Comparison of ENCODE assay signal across 8 cellular contexts in the genomic region with DNA sequence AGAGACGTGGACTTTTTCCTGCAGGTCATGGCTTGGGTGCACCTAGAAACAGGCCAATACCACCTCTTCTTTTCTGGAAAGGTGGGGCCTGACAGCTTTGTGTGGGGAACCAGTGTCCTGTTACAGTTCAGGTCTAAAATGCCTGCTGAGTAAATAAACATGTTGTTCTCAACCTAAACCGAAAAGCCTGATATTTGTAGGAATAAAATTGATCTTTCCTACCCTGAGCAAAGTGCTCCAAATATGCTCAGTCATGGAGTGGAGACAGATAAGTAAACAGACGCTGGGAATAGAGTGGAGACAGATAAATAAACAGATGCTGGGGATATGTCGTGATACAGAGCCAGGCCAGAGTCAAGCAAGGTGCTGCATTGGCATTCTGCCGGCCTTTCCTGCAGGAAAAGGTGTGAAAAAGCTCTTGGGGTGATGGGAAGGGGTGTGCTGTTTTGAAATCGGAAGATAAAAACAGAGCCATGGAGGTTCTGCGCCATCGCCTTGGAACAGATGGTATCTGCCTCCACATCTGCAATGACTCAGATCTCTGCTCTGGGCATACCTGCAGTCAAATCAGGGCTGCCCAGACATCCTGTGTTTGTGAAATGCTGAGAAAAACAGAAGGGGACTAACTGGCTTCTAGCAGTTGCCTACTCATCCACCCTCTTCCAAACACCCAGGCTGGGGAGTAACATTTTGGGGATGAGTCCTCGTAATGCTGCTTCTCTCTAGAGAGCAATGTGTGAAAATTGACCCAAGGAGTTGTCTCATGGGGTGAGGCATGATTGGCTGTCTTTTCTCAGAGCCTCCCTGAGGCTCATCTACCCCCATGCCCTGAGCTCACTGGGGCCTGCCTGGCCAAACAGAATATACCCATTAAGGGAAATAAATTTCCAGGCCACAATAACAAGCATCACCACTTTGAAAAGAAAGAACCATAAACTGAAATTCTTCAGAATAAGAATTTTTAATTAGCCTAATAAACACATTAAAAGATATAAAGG. TPM values are rescaled to one million over a fixed set of nuclear protein-coding genes. Genes with fewer than 3 reads are reported as not detected.
A peak's percentile ranks its signal among the peaks of the same experiment; 100 is the strongest.
DNase-seq lines count a peak whose midpoint lies in the region; ATAC-seq and TF ChIP-seq lines count a peak whose summit lies in the region.

No MANE protein-coding gene starts in this region.

- H3K27me3 ChIP-seq in BLaER1 treated with 17β-estradiol and CSF1 and Interleukin-3, amounts not matched to agents 10 nM and 100 nM: no peaks in the 10 kb centered on the region
- H3K27me3 ChIP-seq in lower lobe of right lung (ENCODE audit: low read depth) (no peaks in the 10 kb centered on the region), tibial artery (no peaks in the 10 kb centered on the region)

- TF ChIP-seq CTCF in chondrocyte (IDR thresholded peaks at IDR 0.05) (no peak), lower lobe of right lung (IDR thresholded peaks at IDR 0.05) (no peak), tibial artery (IDR thresholded peaks at IDR 0.05) (no peak)

- no peak overlapping the region for H3K27ac ChIP-seq in BLaER1 treated with 17β-estradiol and CSF1 and Interleukin-3, amounts not matched to agents 10 nM and 100 nM
- H3K27ac ChIP-seq in lower lobe of right lung: no peak overlapping the region
- H3K27ac ChIP-seq in tibial artery: no peak overlapping the region

- H3K27me3 Mint-ChIP-seq in chondrocyte (ENCODE audit: low read depth): no peaks in the 10 kb centered on the region

- H3K4me3 Mint-ChIP-seq in chondrocyte (ENCODE audit: unreplicated experiment): no peak overlapping the region

- no peaks in the 10 kb centered on the region for H3K9me3 ChIP-seq in BLaER1 treated with 17β-estradiol and CSF1 and Interleukin-3, amounts not matched to agents 10 nM and 100 nM (replicated peaks in 1 of 11)
- H3K9me3 ChIP-seq in lower lobe of right lung (no peaks in the 10 kb centered on the region), tibial artery (no peaks in the 10 kb centered on the region)

- H4K20me1 ChIP-seq in BLaER1 treated with 17β-estradiol and CSF1 and Interleukin-3, amounts not matched to agents 10 nM and 100 nM: no peaks in the 10 kb centered on the region

- H3K36me3 Mint-ChIP-seq in chondrocyte (ENCODE audit: low read depth): no peaks in the 10 kb centered on the region

- H3K4me1 Mint-ChIP-seq in chondrocyte (ENCODE audit: low read depth): peaks cover 5% of the 10 kb centered on the region

- peak; percentile 11 for DNase-seq in chondrocyte (ENCODE audit: low spot score)
- no peak for DNase-seq in HCEC 1CT
- DNase-seq in lower lobe of right lung: no peak
- no peak for DNase-seq in GM19238 (ENCODE audit: insufficient read length, low spot score)
- DNase-seq in tibial artery: no peak

- intact Hi-C loops in lower lobe of right lung (cut with DNase I): no loop called here
- intact Hi-C loops in tibial artery (cut with DNase I; ENCODE audit: low total_unique reads): no loop called here

- no peaks in the 10 kb centered on the region for H3K36me3 ChIP-seq in BLaER1 treated with 17β-estradiol and CSF1 and Interleukin-3, amounts not matched to agents 10 nM and 100 nM
- no peaks in the 10 kb centered on the region for H3K36me3 ChIP-seq in lower lobe of right lung
- H3K36me3 ChIP-seq in tibial artery: no peaks in the 10 kb centered on the region

- no peaks in the 10 kb centered on the region for H3K9me3 Mint-ChIP-seq in chondrocyte (ENCODE audit: low read depth)

- H3K27ac Mint-ChIP-seq in chondrocyte (ENCODE audit: unreplicated experiment): no peak overlapping the region

- H3K4me3 ChIP-seq in BLaER1 treated with 17β-estradiol and CSF1 and Interleukin-3, amounts not matched to agents 10 nM and 100 nM: no peak overlapping the region
- H3K4me3 ChIP-seq in lower lobe of right lung (no peak overlapping the region), tibial artery (no peak overlapping the region)

- ATAC-seq in GM19043 (IDR thresholded peaks at IDR 0.05; ENCODE audit: low read depth, unreplicated experiment) (peak; percentile 64), HG03378 (IDR thresholded peaks at IDR 0.05; ENCODE audit: unreplicated experiment) (peak; percentile 75), lower lobe of right lung (no peak)

- H3K4me2 ChIP-seq in BLaER1 treated with 17β-estradiol and CSF1 and Interleukin-3, amounts not matched to agents 10 nM and 100 nM: peak overlapping the region in 8 of 11 experiments; percentile 0 to 50 (median 30); a peak in 11 of 22 replicates

- peaks cover 0 to 8% (median 7%) of the 10 kb centered on the region in 10 experiments; a peak in 10 of 20 replicates for H3K4me1 ChIP-seq in BLaER1 treated with 17β-estradiol and CSF1 and Interleukin-3, amounts not matched to agents 10 nM and 100 nM
- H3K4me1 ChIP-seq in lower lobe of right lung (no peaks in the 10 kb centered on the region), tibial artery (peaks cover 0 to 8% (median 0%) of the 10 kb centered on the region in 4 donors)

- no peak overlapping the region for H3K9ac ChIP-seq in BLaER1 treated with 17β-estradiol and CSF1 and Interleukin-3, amounts not matched to agents 10 nM and 100 nM

RNA-seq across cellular contexts. Expression of a gene that starts 16.8 kb away (rescaled TPM):
- total RNA-seq in chondrocyte (1.6 to 47.6 TPM (median 43.5 TPM) in 3 replicates), lower lobe of right lung (120 TPM)

RNA-seq across cellular contexts. Expression of a gene that starts 17.7 kb away (rescaled TPM):
- 1,031 to 1,215 TPM (median 1,058 TPM) in 3 replicates for total RNA-seq in chondrocyte
- total RNA-seq in lower lobe of right lung: 1,803 TPM

RNA-seq across cellular contexts. Expression of a gene that starts 45.3 kb away (rescaled TPM):
- total RNA-seq in chondrocyte (4.3 to 12.3 TPM (median 10.7 TPM) in 3 replicates), lower lobe of right lung (17.3 TPM)

Comparison
In these comparisons a context has a peak if more than half of its experiments do, and no peak if none do; other contexts are left out.
1. ATAC-seq: peak in GM19043 (single experiment) and HG03378 (single experiment); none in lower lobe of right lung (0 of 2).